Comparison of ENCODE assay signal across 8 cellular contexts in the genomic region with DNA sequence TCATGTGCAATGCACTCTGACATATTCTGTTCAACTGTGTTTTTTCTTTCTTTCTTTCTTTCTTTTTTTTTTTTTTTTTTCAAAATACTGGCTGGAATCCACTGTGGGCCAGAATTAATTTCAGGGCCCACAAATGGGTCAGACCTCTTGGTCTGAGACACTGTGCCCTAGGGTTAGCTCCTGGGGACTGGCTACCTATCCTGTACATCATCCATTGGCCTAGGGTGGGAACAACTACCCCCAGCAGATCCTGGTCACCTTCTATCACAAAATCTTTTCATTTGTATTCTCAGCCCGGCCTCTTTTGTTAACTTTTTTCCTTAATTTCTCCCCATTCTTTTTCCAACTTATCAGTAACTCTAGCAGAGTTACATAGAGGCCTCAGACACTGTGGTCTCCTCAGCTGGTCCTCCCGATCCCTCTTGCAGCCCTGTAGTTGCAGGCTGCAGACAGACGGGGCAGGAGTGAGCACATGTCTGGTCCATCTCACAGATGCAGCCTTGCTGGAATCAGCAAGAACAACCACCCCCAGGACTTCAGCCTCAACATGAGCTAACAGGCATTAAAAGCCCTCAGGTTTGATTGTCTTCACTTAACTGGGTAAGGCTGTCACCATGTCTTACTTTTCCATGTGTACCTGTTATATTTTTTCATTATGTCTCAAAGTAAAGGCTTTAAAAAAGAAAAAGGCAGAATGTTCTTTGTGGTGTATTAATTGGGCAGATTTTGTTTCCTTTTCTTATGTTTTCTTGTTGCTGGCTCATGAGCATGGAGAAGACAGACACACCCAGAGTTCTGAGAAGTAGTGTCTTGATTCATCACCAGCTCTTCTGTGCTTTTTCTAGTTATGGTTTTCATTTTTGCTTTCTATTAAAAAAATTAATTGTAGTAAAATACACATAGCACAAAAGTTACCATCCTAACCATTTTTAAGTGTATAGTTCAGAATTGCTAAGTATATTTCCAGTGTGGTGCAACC. TPM values are rescaled to one million over a fixed set of nuclear protein-coding genes. Genes with fewer than 3 reads are reported as not detected.
DNase-seq lines count a peak whose midpoint lies in the region; ATAC-seq, FAIRE-seq and TF ChIP-seq lines count a peak whose summit lies in the region.

No MANE protein-coding gene starts in this region.

- WGBS in gastroesophageal sphincter (ENCODE audit: low coverage in 1 of 2), 2 donors = 50 to 60% methylated on average over 2 to 3 of the region's 3 CpGs

- H3K9me3 ChIP-seq in PC-3 (ENCODE audit: low read length) (no peaks in the 10 kb centered on the region), gastroesophageal sphincter (no peaks in the 10 kb centered on the region)

- H3K27ac Mint-ChIP-seq in progenitor cell of endocrine pancreas = no peak overlapping the region

- H3K4me1 ChIP-seq in PC-3 (ENCODE audit: insufficient read depth, low read length) (no peaks in the 10 kb centered on the region), gastroesophageal sphincter (peaks cover 3 to 20% (median 5%) of the 10 kb centered on the region in 3 donors)

- H3K9me3 Mint-ChIP-seq in progenitor cell of endocrine pancreas (ENCODE audit: low read depth) = no peaks in the 10 kb centered on the region

- H3K4me3 ChIP-seq in PC-3 (ENCODE audit: low read length) (no peak overlapping the region), gastroesophageal sphincter (no peak overlapping the region)

- no peak for TF ChIP-seq POLR2A in gastroesophageal sphincter (IDR thresholded peaks at IDR 0.05)

- no peaks in the 10 kb centered on the region for H3K4me1 Mint-ChIP-seq in progenitor cell of endocrine pancreas (ENCODE audit: low read depth)

- H3K36me3 ChIP-seq in PC-3 (ENCODE audit: low read depth, low read length) (no peaks in the 10 kb centered on the region), gastroesophageal sphincter (no peaks in the 10 kb centered on the region)

- H3K27me3 Mint-ChIP-seq in progenitor cell of endocrine pancreas = no peaks in the 10 kb centered on the region

- no peaks in the 10 kb centered on the region for H3F3A ChIP-seq in PC-3 (ENCODE audit: low read length, unreplicated experiment)

- CTCF ChIA-PET in PC-3 (lab: Charles Lee) = interaction anchor here (0.6 kb wide), 1 partner anchor 52 kb away, joined by 7 read pairs; no protein-coding TSS in a partner anchor

- H3K27me3 ChIP-seq in PC-3 (ENCODE audit: low read length) (no peaks in the 10 kb centered on the region), gastroesophageal sphincter (no peaks in the 10 kb centered on the region)

- no TSS peak for BruUV-seq in PC-3 (replicated peaks; lab: Mats Ljungman, UMichigan)

- no peak overlapping the region for H3K4me3 Mint-ChIP-seq in progenitor cell of endocrine pancreas (ENCODE audit: low read depth)

- H3K27ac ChIP-seq in PC-3 (ENCODE audit: low read length) (no peak overlapping the region), gastroesophageal sphincter (peak overlapping the region in 3 of 4 donors; percentile 36 to 54 (median 45))

- H2AFZ ChIP-seq in PC-3 (ENCODE audit: low read length) = no peak overlapping the region

- no peaks in the 10 kb centered on the region for H4K20me1 ChIP-seq in PC-3 (ENCODE audit: low read length)

- DNase-seq in Caki2 (ENCODE audit: low read depth) (peak; percentile 17), PC-3 (peak; percentile 55), activated T-helper 1 cell treated with Interleukin-2 at 50 U/mL for 16 hours (ENCODE audit: low read depth) (peak; percentile 35), progenitor cell of endocrine pancreas (ENCODE audit: low spot score, unreplicated experiment) (peak; percentile 21), RCC 7860 (ENCODE audit: low spot score) (no peak)

- no peak for TF ChIP-seq EP300 in gastroesophageal sphincter (IDR thresholded peaks at IDR 0.05)

- no peak overlapping the region for H3K4me2 ChIP-seq in PC-3 (ENCODE audit: low read length)

- in situ Hi-C loops in Caki2 (cut with HindIII; ENCODE audit: low pct_unique_long_range_greater_than_20kb, low sequenced_read_pairs) = no loop called here

- intact Hi-C loops in PC-3 (cut with micrococcal nuclease) = no loop called here

- no peaks in the 10 kb centered on the region for H3K79me2 ChIP-seq in PC-3 (ENCODE audit: low read length)

- H3K9me2 ChIP-seq in PC-3 (replicated peaks; ENCODE audit: low read length) = no peaks in the 10 kb centered on the region

- no peaks in the 10 kb centered on the region for H3K36me3 Mint-ChIP-seq in progenitor cell of endocrine pancreas (ENCODE audit: insufficient read depth)

- TF ChIP-seq CTCF in PC-3 (conservative IDR thresholded peaks at IDR 0.05; ENCODE audit: low read depth, low read length) = peak; percentile 60
- TF ChIP-seq CTCF in gastroesophageal sphincter (IDR thresholded peaks at IDR 0.05) = peak; percentile 16 to 61 (median 44)
- peak; percentile 64 for TF ChIP-seq CTCF in progenitor cell of endocrine pancreas (IDR thresholded peaks at IDR 0.05; ENCODE audit: unreplicated experiment)

- peak; percentile 97 for ATAC-seq in GM19397 (IDR thresholded peaks at IDR 0.05; ENCODE audit: unreplicated experiment)
- peak; percentile 95 for ATAC-seq in HG03432 (IDR thresholded peaks at IDR 0.05; ENCODE audit: unreplicated experiment)
- ATAC-seq in PC-3 = peak; percentile 55; the same call in 1 of the 2 replicates
- ATAC-seq in gastroesophageal sphincter = peak; percentile 80

- POLR2A ChIA-PET in PC-3 (lab: Charles Lee; ENCODE audit: unreplicated experiment) = no interaction called here

- H3K9ac ChIP-seq in PC-3 (ENCODE audit: low read length) = no peak overlapping the region

- FAIRE-seq in RCC 7860 (lab: Jason Lieb, UNC) = no peak

RNA-seq across cellular contexts. Expression of a gene that starts 41.2 kb away (rescaled TPM):
- not detected in 2 replicates for total RNA-seq in Caki2 (2014; rRNA removed; shearing (Covaris generic); ENCODE audit: low replicate concordance)
- total RNA-seq in PC-3 (2014; rRNA removed) (0.22 TPM in 1 of 2 replicates, not detected in the other), gastroesophageal sphincter (1 to 10 TPM in 3 of 4 donors, under 1 TPM in 1; 0.67 to 5.4 (median 2.6) TPM), progenitor cell of endocrine pancreas (not detected in 2 replicates)
